Comparison of ENCODE assay signal across 19 cellular contexts in the genomic region with DNA sequence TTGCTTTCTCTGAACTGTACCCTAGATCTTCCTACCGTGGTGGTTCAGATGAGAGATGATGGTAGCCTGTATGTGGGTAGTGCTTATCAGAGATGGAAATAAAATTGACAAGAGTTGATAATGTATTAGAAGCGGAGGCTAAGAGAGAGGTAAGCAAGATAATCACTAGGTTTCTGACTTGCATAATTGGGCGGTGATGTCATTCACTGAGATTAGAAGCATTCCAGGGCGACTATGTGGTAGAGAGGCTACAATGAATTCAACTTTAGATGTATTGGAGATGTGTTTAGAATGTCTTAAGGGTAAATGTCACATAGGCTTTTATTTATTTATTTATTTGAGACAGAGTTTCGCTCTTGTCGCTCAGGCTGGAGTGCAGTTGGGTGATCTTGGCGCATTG. TPM values are rescaled to one million over a fixed set of nuclear protein-coding genes. Genes with fewer than 3 reads are reported as not detected.
DNase-seq lines count a peak whose midpoint lies in the region; ATAC-seq and TF ChIP-seq lines count a peak whose summit lies in the region.
"Had no signal": no experiment of that assay in that cellular context is flagged by ENCODE, and none has a peak within 500 bp of the region (broad histone marks: within the 10 kb centered on the region; RNA-seq: fewer than 3 reads in every experiment).

No MANE protein-coding gene starts in this region.

- H4K12ac ChIP-seq in trophoblast cell (ENCODE audit: low read depth, low read length) = no peak overlapping the region

- peak overlapping the region; percentile 92 for H2BK120ac ChIP-seq in trophoblast cell (ENCODE audit: insufficient read depth, low read length, poor library complexity)

- DNase-seq in H4 (ENCODE audit: low spot score) = peak; percentile 66
- peak; percentile 59 for DNase-seq in fibroblast of pulmonary artery (ENCODE audit: low read depth)
- peak; percentile 88 to 97 for DNase-seq in trophoblast cell
- no peak for DNase-seq in thyroid gland
- DNase-seq in NCI-H1436 treated with DMSO at 0.1 percent for 48 hours (lab: John Stamatoyannopoulos, UW) = no peak
- DNase-seq: BE2C; H7; naive B cell; NCI-H2029; NCI-H510A treated with DMSO at 0.1 percent for 48 hours; stimulated activated CD4-positive, alpha-beta T cell treated with anti-CD3 and anti-CD28 coated beads, Interleukin-4, amount 100 ng/mL, for 24 hours had no signal

- H2AFZ ChIP-seq in trophoblast cell (ENCODE audit: insufficient read depth, low read length, poor library complexity) = no peak overlapping the region
- H2AFZ ChIP-seq: parathyroid adenoma had no signal

- H3K79me2 ChIP-seq in trophoblast cell (ENCODE audit: control insufficient read depth, insufficient read depth, low read length, poor library complexity) = peaks cover 9% of the 10 kb centered on the region
- H3K79me2 ChIP-seq: parathyroid adenoma had no signal

- H3K9me3 ChIP-seq in trophoblast cell (ENCODE audit: insufficient read depth, low read depth, low read length) (no peaks in the 10 kb centered on the region), thyroid gland (no peaks in the 10 kb centered on the region)
- H3K9me3 ChIP-seq: BE2C had no signal

- H3K18ac ChIP-seq in trophoblast cell (ENCODE audit: low read length) = peak overlapping the region; percentile 57

- H4K91ac ChIP-seq in trophoblast cell (ENCODE audit: low read depth, low read length) = peak overlapping the region; percentile 93

- H3K36me3 ChIP-seq in trophoblast cell (ENCODE audit: control insufficient read depth in 1 of 2, insufficient read depth in 2 of 2, low read length in 2 of 2) (no peaks in the 10 kb centered on the region), thyroid gland (no peaks in the 10 kb centered on the region)
- H3K36me3 ChIP-seq: BE2C had no signal

- H3K27me3 ChIP-seq in trophoblast cell (ENCODE audit: insufficient read depth, low read length) = no peaks in the 10 kb centered on the region
- no peaks in the 10 kb centered on the region for H3K27me3 ChIP-seq in thyroid gland
- H3K27me3 ChIP-seq: BE2C had no signal

- H3K79me1 ChIP-seq in trophoblast cell (ENCODE audit: low read length) = peaks cover 47% of the 10 kb centered on the region

- no peak overlapping the region for H3K23ac ChIP-seq in trophoblast cell (ENCODE audit: low read length)

- no CpG with 5 or more reads among the region's 7 CpGs for WGBS in trophoblast cell (ENCODE audit: extremely low coverage, insufficient coverage, insufficient read length)
- 94 to 97% methylated on average over 7 of the region's 7 CpGs for whole genome bisulfite sequencing in thyroid gland, 2 donors

- peak overlapping the region; percentile 87 for H2BK5ac ChIP-seq in trophoblast cell (ENCODE audit: low read depth, low read length, poor library complexity)

- peak overlapping the region; percentile 24 for H3K4ac ChIP-seq in trophoblast cell (ENCODE audit: low read depth, low read length)

- peak overlapping the region; percentile 51 for H4K8ac ChIP-seq in trophoblast cell (ENCODE audit: low read depth, low read length)

- TF ChIP-seq CTCF in fibroblast of pulmonary artery (IDR thresholded peaks at IDR 0.05; ENCODE audit: low read length, missing control alignments) = no peak
- TF ChIP-seq CTCF in thyroid gland (IDR thresholded peaks at IDR 0.05) = no peak

- H3K4me1 ChIP-seq in trophoblast cell (ENCODE audit: control insufficient read depth in 1 of 2, insufficient read depth in 2 of 2, low read length in 2 of 2) (peaks cover 22 to 36% of the 10 kb centered on the region in 2 experiments), thyroid gland (no peaks in the 10 kb centered on the region)
- H3K4me1 ChIP-seq: parathyroid adenoma had no signal

- H3K4me3 ChIP-seq in fibroblast of pulmonary artery (replicated peaks; ENCODE audit: low read depth, low read length) (no peak overlapping the region), trophoblast cell (ENCODE audit: low read depth, low read length) (no peak overlapping the region), thyroid gland (replicated peaks in 1 of 3) (no peak overlapping the region)

- H3K14ac ChIP-seq in trophoblast cell (ENCODE audit: low read length) = peak overlapping the region; percentile 35

- H3K27ac ChIP-seq in trophoblast cell (ENCODE audit: low read depth, low read length) (peak overlapping the region; percentile 94), thyroid gland (no peak overlapping the region)
- H3K27ac ChIP-seq: parathyroid adenoma had no signal

- no peak overlapping the region for H2AK5ac ChIP-seq in trophoblast cell (ENCODE audit: low read length)

- TF ChIP-seq POLR2A in thyroid gland (IDR thresholded peaks at IDR 0.05) = no peak

- H3K4me2 ChIP-seq in trophoblast cell (ENCODE audit: low read length) = no peak overlapping the region

- intact Hi-C loops in thyroid gland (cut with DNase I) = no loop called here

- ATAC-seq in SK-N-SH treated with all-trans-retinoic acid at 6 μM for 48 hours (no peak), HG02623 (IDR thresholded peaks at IDR 0.05; ENCODE audit: unreplicated experiment) (no peak), GM18511 (IDR thresholded peaks at IDR 0.05; ENCODE audit: unreplicated experiment) (no peak)
- ATAC-seq: activated CD4-positive, CD25-positive, alpha-beta regulatory T cell treated with anti-CD3 and anti-CD28 coated beads, Interleukin-2, amount 50 U/mL, for 24 hours; activated T-helper 17 cell treated with anti-CD3 and anti-CD28 coated beads, Interleukin-2, amount 50 U/mL, for 72 hours; Right ventricle myocardium inferior had no signal

- peak overlapping the region; percentile 37 for H2BK12ac ChIP-seq in trophoblast cell (ENCODE audit: low read length)

- no peak overlapping the region for H3K9ac ChIP-seq in trophoblast cell (ENCODE audit: low read length)
- H3K9ac ChIP-seq: parathyroid adenoma had no signal

TF ChIP-seq in SK-N-SH treated with all-trans-retinoic acid at 6 μM for 48 hours, 23 proteins besides CTCF, POLR2A, EP300 and RAD21:
- no peak for TF ChIP-seq SNAI2 (CRISPR knock-in tag; IDR thresholded peaks at IDR 0.05)
- TF ChIP-seq, protein P1, sequence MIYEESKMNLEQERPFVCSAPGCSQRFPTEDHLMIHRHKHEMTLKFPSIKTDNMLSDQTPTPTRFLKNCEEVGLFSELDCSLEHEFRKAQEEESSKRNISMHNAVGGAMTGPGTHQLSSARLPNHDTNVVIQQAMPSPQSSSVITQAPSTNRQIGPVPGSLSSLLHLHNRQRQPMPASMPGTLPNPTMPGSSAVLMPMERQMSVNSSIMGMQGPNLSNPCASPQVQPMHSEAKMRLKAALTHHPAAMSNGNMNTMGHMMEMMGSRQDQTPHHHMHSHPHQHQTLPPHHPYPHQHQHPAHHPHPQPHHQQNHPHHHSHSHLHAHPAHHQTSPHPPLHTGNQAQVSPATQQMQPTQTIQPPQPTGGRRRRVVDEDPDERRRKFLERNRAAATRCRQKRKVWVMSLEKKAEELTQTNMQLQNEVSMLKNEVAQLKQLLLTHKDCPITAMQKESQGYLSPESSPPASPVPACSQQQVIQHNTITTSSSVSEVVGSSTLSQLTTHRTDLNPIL (CRISPR knock-in tag; IDR thresholded peaks at IDR 0.05; ENCODE audit: low read depth) = peak; percentile 76

RNA-seq across cellular contexts. Expression of gene TENM3, which starts 0.4 kb away (rescaled TPM):
- 108 and 110 TPM in 2 replicates for total RNA-seq in H4 (2014; rRNA removed; shearing (Covaris generic))
- 112 and 119 TPM in 2 replicates for polyA plus RNA-seq in trophoblast cell (2013)
- 10 to 100 TPM; 41.8 to 82.2 (median 68.1) TPM for total RNA-seq in thyroid gland
- total RNA-seq: activated T-helper 17 cell treated with anti-CD3 and anti-CD28 coated beads, Interleukin-2, amount 50 U/mL, for 72 hours; T-helper 1 cell treated with Interleukin-12 subunit alpha and Interleukin-12 subunit beta and Interleukin-4 antibody, amounts not matched to agents 30 ng/mL and 1 ng/mL, for 36 hours had no signal

Comparison
In these comparisons a context has a peak if more than half of its experiments do, and no peak if none do; other contexts are left out.
1. DNase-seq: peak in H4 (single experiment), fibroblast of pulmonary artery (single experiment) and trophoblast cell (2 of 2); none in thyroid gland (0 of 2) and NCI-H1436 treated with DMSO at 0.1 percent for 48 hours (single experiment).